In genomic region chr1:182761396-182762395, GRCh38 we compare ENCODE assay signal across 12 cellular contexts. TPM values are rescaled to one million over a fixed set of nuclear protein-coding genes. Genes with fewer than 3 reads are reported as not detected.
DNase-seq lines count a peak whose midpoint lies in the region; ATAC-seq lines count a peak whose summit lies in the region.
"Had no signal": no experiment of that assay in that cellular context is flagged by ENCODE, and none has a peak within 500 bp of the region (broad histone marks: within the 10 kb centered on the region; RNA-seq: fewer than 3 reads in every experiment).

No MANE protein-coding gene starts in this region.

- H3K79me1 ChIP-seq in mesenchymal stem cell (replicated peaks; ENCODE audit: low read length, poor library complexity, severe bottlenecking) = no peaks in the 10 kb centered on the region

- no peak overlapping the region for H3K4me2 ChIP-seq in mesenchymal stem cell (ENCODE audit: low read length, poor library complexity, severe bottlenecking)

- H4K91ac ChIP-seq in mesenchymal stem cell (ENCODE audit: low read length) = peak overlapping the region; percentile 30

- H2AK5ac ChIP-seq in mesenchymal stem cell (ENCODE audit: low read length, severe bottlenecking) = no peak overlapping the region

- H2BK15ac ChIP-seq in mesenchymal stem cell (ENCODE audit: low read depth, poor library complexity, severe bottlenecking) = no peak overlapping the region

- DNase-seq in NCI-H526 (lab: John Stamatoyannopoulos, UW) = peak; percentile 66 to 77
- no peak for DNase-seq in NCI-H526 treated with DMSO at 0.1 percent for 48 hours (lab: John Stamatoyannopoulos, UW)
- DNase-seq in HAP-1 (ENCODE audit: low spot score in 2 of 2) = peak; percentile 4 to 22
- DNase-seq in mesenchymal stem cell = peak; percentile 7
- DNase-seq in NCI-H2196 (lab: John Stamatoyannopoulos, UW; ENCODE audit: unreplicated experiment) = no peak
- DNase-seq in DMS114 treated with DMSO at 0.1 percent for 48 hours (lab: John Stamatoyannopoulos, UW; ENCODE audit: unreplicated experiment) = no peak
- no peak for DNase-seq in G401 (ENCODE audit: low spot score)
- DNase-seq: ACHN, activated T-cell treated with anti-CD3 and anti-CD28 coated beads for 4 hours, GF-D8, left lung had no signal

- H3K4ac ChIP-seq in mesenchymal stem cell (ENCODE audit: low read depth in 1 of 2, low read length in 2 of 2) = no peak overlapping the region

- peaks cover 3% of the 10 kb centered on the region for H3K27me3 Mint-ChIP-seq in activated T-helper 17 cell treated with anti-CD3 and anti-CD28 coated beads, Interleukin-2, amount 50 U/mL, for 72 hours

- no peaks in the 10 kb centered on the region for H3K36me3 Mint-ChIP-seq in activated T-helper 17 cell treated with anti-CD3 and anti-CD28 coated beads, Interleukin-2, amount 50 U/mL, for 72 hours (ENCODE audit: low read depth)

- H3K14ac ChIP-seq in mesenchymal stem cell (ENCODE audit: low read length in 2 of 2) = no peak overlapping the region

- no peak overlapping the region for H2BK12ac ChIP-seq in mesenchymal stem cell (ENCODE audit: low read length in 2 of 2)

- H3K36me3 ChIP-seq in HAP-1 (replicated peaks) (no peaks in the 10 kb centered on the region), mesenchymal stem cell (ENCODE audit: control insufficient read depth in 1 of 2, insufficient read depth in 2 of 2, low read depth in 1 of 2, low read length in 2 of 2) (no peaks in the 10 kb centered on the region)
- H3K36me3 ChIP-seq: left lung had no signal

- H4K8ac ChIP-seq in mesenchymal stem cell (ENCODE audit: low read length) = peak overlapping the region; percentile 7

- in situ Hi-C loops in HAP-1 (cut with MboI; ENCODE audit: low sequenced_read_pairs) = no loop called here
- in situ Hi-C loops in G401 (cut with HindIII; ENCODE audit: low sequenced_read_pairs) = no loop called here

- no peak overlapping the region for H2AFZ ChIP-seq in mesenchymal stem cell (ENCODE audit: low read depth, low read length)

- H3K27ac ChIP-seq in mesenchymal stem cell (ENCODE audit: low read length, poor library complexity, severe bottlenecking) = no peak overlapping the region
- H3K27ac ChIP-seq: left lung had no signal

- H3K9me3 Mint-ChIP-seq in activated T-helper 17 cell treated with anti-CD3 and anti-CD28 coated beads, Interleukin-2, amount 50 U/mL, for 72 hours = peaks cover 6% of the 10 kb centered on the region

- H3K9ac ChIP-seq in mesenchymal stem cell (ENCODE audit: low read length) = no peak overlapping the region

- peak; percentile 42 for ATAC-seq in activated T-helper 17 cell treated with anti-CD3 and anti-CD28 coated beads, Interleukin-2, amount 50 U/mL, for 72 hours (replicated peaks)
- ATAC-seq: left lung had no signal

- no peak overlapping the region for H3K4me3 ChIP-seq in HAP-1
- H3K4me3 ChIP-seq in mesenchymal stem cell (ENCODE audit: insufficient read depth in 1 of 2, low read depth in 1 of 2, low read length in 2 of 2) = no peak overlapping the region
- H3K4me3 ChIP-seq: left lung had no signal

- no peak overlapping the region for H3K18ac ChIP-seq in mesenchymal stem cell (ENCODE audit: low read depth in 1 of 2, low read length in 2 of 2)

- H3K27me3 ChIP-seq in HAP-1 (ENCODE audit: low read depth) (peaks cover 2% of the 10 kb centered on the region; the same call in 1 of the 2 replicates), mesenchymal stem cell (ENCODE audit: control insufficient read depth in 1 of 2, insufficient read depth in 1 of 2, low read length in 2 of 2) (peaks cover 5 to 7% of the 10 kb centered on the region in 2 experiments)
- H3K27me3 ChIP-seq: left lung had no signal

- WGBS in mesenchymal stem cell = 98% methylated on average over 3 of the region's 4 CpGs

- no peak overlapping the region for H3K4me3 Mint-ChIP-seq in activated T-helper 17 cell treated with anti-CD3 and anti-CD28 coated beads, Interleukin-2, amount 50 U/mL, for 72 hours

- H3K4me1 ChIP-seq in HAP-1 (no peaks in the 10 kb centered on the region), mesenchymal stem cell (ENCODE audit: control insufficient read depth, insufficient read depth, low read depth, low read length) (no peaks in the 10 kb centered on the region)
- H3K4me1 ChIP-seq: left lung had no signal

- no peaks in the 10 kb centered on the region for H3K4me1 Mint-ChIP-seq in activated T-helper 17 cell treated with anti-CD3 and anti-CD28 coated beads, Interleukin-2, amount 50 U/mL, for 72 hours

- peak overlapping the region; percentile 37 for H3K27ac Mint-ChIP-seq in activated T-helper 17 cell treated with anti-CD3 and anti-CD28 coated beads, Interleukin-2, amount 50 U/mL, for 72 hours

- H2BK120ac ChIP-seq in mesenchymal stem cell (ENCODE audit: low read depth, low read length) = no peak overlapping the region

- H3K9me3 ChIP-seq in HAP-1 (no peaks in the 10 kb centered on the region), mesenchymal stem cell (ENCODE audit: control insufficient read depth, low read length) (no peaks in the 10 kb centered on the region)

- no peak overlapping the region for H3K23ac ChIP-seq in mesenchymal stem cell (ENCODE audit: low read length in 2 of 2)

- no peak overlapping the region for H2BK5ac ChIP-seq in mesenchymal stem cell (ENCODE audit: low read depth, low read length, poor library complexity, severe bottlenecking)

RNA-seq across cellular contexts. Expression of gene NPL, which starts 27.9 kb away (rescaled TPM):
- total RNA-seq in activated T-helper 17 cell treated with anti-CD3 and anti-CD28 coated beads, Interleukin-2, amount 50 U/mL, for 72 hours = 1 to 10 TPM in 1 of 2 donors, under 1 TPM in 1; 0.90 to 1.4 TPM
- 2.3 TPM for polyA plus RNA-seq in mesenchymal stem cell (2013, experiment 1 of 2)
- 1.5 TPM for polyA plus RNA-seq in mesenchymal stem cell (2013, experiment 2 of 2)
- not detected in 2 replicates for total RNA-seq in G401 (2014; rRNA removed; shearing (Covaris generic))

Comparison
In these comparisons a context has a peak if more than half of its experiments do, and no peak if none do; other contexts are left out.
1. DNase-seq: peak in NCI-H526 (2 of 2), HAP-1 (2 of 2) and mesenchymal stem cell (single experiment); none in NCI-H526 treated with DMSO at 0.1 percent for 48 hours (single experiment), NCI-H2196 (single experiment), DMS114 treated with DMSO at 0.1 percent for 48 hours (single experiment) and G401 (single experiment).